ENCODE assay signal across 17 cellular contexts in genomic region chr3:143152043-143152442, GRCh38.
"Had no signal": no experiment of that assay in that cellular context is flagged by ENCODE, and none has a peak within 500 bp of the region (broad histone marks: within the 10 kb centered on the region; RNA-seq: fewer than 3 reads in every experiment).

No MANE protein-coding gene starts in this region.

- DNase-seq: activated CD8-positive, alpha-beta memory T cell treated with anti-CD3 and anti-CD28 coated beads, Interleukin-2, amount 50 U/mL, for 48 hours; activated naive CD4-positive, alpha-beta T cell; activated T-cell treated with anti-CD3 and anti-CD28 coated beads, Interleukin-2, amount 50 U/mL, for 4 hours; adrenal gland; brain microvascular endothelial cell; caudate nucleus; effector memory CD8-positive, alpha-beta T cell; glutamatergic neuron; mucosa of descending colon; spleen; stimulated activated CD4-positive, alpha-beta T cell treated with anti-CD3 and anti-CD28 coated beads, Interleukin-4, amount 100 ng/mL, for 1 hour; testis; trophoblast cell had no signal

- H3K36me3 ChIP-seq: adrenal gland, ascending aorta, brain microvascular endothelial cell, spleen had no signal

- H3K4me3 ChIP-seq: adrenal gland, ascending aorta, hepatocyte, mucosa of descending colon, spleen, testis had no signal

- H3K4me1 ChIP-seq: adrenal gland, ascending aorta, testis had no signal

- H3K27ac ChIP-seq: adrenal gland, ascending aorta, brain microvascular endothelial cell, hepatocyte, spleen, testis had no signal

- H2AFZ ChIP-seq: hepatocyte had no signal

- H3K9me3 ChIP-seq: adrenal gland, ascending aorta, mucosa of descending colon, spleen, testis had no signal

- ATAC-seq: activated T-cell treated with anti-CD3 and anti-CD28 coated beads, Interleukin-2, amount 50 U/mL, for 4 hours; effector memory CD8-positive, alpha-beta T cell; esophagus mucosa; mucosa of descending colon; WTC11 had no signal

- H3K79me2 ChIP-seq: hepatocyte had no signal

- H3K27me3 ChIP-seq: adrenal gland, ascending aorta, brain microvascular endothelial cell, hepatocyte, spleen, testis had no signal

- H3K4me2 ChIP-seq: hepatocyte had no signal
